ENCODE assay signal across 12 cellular contexts in genomic region chr3:81170298-81170697, GRCh38.
DNase-seq lines count a peak whose midpoint lies in the region; ATAC-seq and TF ChIP-seq lines count a peak whose summit lies in the region.
"Had no signal": no experiment of that assay in that cellular context is flagged by ENCODE, and none has a peak within 500 bp of the region (broad histone marks: within the 10 kb centered on the region; RNA-seq: fewer than 3 reads in every experiment).

No MANE protein-coding gene starts in this region.

- BruUV-seq in Calu3 (replicated peaks; lab: Mats Ljungman, UMichigan), result no TSS peak

- H3K4me1 Mint-ChIP-seq in Calu3 (ENCODE audit: low read depth, unreplicated experiment) (no peaks in the 10 kb centered on the region), endodermal cell (peaks cover 23% of the 10 kb centered on the region)
- H3K4me1 Mint-ChIP-seq: B cell had no signal

- CTCF ChIA-PET in Calu3 (lab: Charles Lee), result no interaction called here

- peak overlapping the region; percentile 62 for H3K27ac ChIP-seq in HUES48 (ENCODE audit: low read depth, low read length)
- no peak overlapping the region for H3K27ac ChIP-seq in endodermal cell (ENCODE audit: low read depth, low read length)
- no peak overlapping the region for H3K27ac ChIP-seq in upper lobe of right lung
- H3K27ac ChIP-seq in heart left ventricle, result no peak overlapping the region
- H3K27ac ChIP-seq in transverse colon, result no peak overlapping the region

- intact Hi-C loops in Calu3 (cut with micrococcal nuclease; ENCODE audit: unreplicated experiment) (no loop called here), upper lobe of right lung (cut with DNase I) (no loop called here), heart left ventricle (cut with DNase I) (no loop called here), transverse colon (cut with DNase I; ENCODE audit: low total_unique reads) (no loop called here)

- ATAC-seq in HG03439 (IDR thresholded peaks at IDR 0.05; ENCODE audit: unreplicated experiment) (no peak), upper lobe of right lung (no peak), heart left ventricle (no peak)

- TF ChIP-seq POLR2A in heart left ventricle (IDR thresholded peaks at IDR 0.05) (no peak), transverse colon (IDR thresholded peaks at IDR 0.05) (no peak)

- in situ Hi-C loops in transverse colon (cut with MboI; ENCODE audit: low pct_ligation_motif_present in 1 of 4, low pct_unique_long_range_greater_than_20kb in 1 of 4, low sequenced_read_pairs in 3 of 4), result no loop called here

- no peaks in the 10 kb centered on the region for H3K9me3 ChIP-seq in HUES48 (ENCODE audit: control insufficient read depth, insufficient read depth, low read length)
- no peaks in the 10 kb centered on the region for H3K9me3 ChIP-seq in endodermal cell (ENCODE audit: control insufficient read depth, low read length)
- H3K9me3 ChIP-seq in upper lobe of right lung, result no peaks in the 10 kb centered on the region
- no peaks in the 10 kb centered on the region for H3K9me3 ChIP-seq in heart left ventricle
- H3K9me3 ChIP-seq in transverse colon, result no peaks in the 10 kb centered on the region

- no peaks in the 10 kb centered on the region for H3K27me3 Mint-ChIP-seq in Calu3 (ENCODE audit: unreplicated experiment)
- H3K27me3 Mint-ChIP-seq in endodermal cell (ENCODE audit: insufficient read depth), result peaks cover 6% of the 10 kb centered on the region
- H3K27me3 Mint-ChIP-seq: B cell; CD4-positive, alpha-beta T cell had no signal

- no peaks in the 10 kb centered on the region for H3K27me3 ChIP-seq in HUES48 (ENCODE audit: control insufficient read depth, insufficient read depth, low read length)
- no peaks in the 10 kb centered on the region for H3K27me3 ChIP-seq in endodermal cell (ENCODE audit: control insufficient read depth, insufficient read depth, low read length, poor library complexity, severe bottlenecking)
- H3K27me3 ChIP-seq in upper lobe of right lung, result no peaks in the 10 kb centered on the region
- no peaks in the 10 kb centered on the region for H3K27me3 ChIP-seq in heart left ventricle
- no peaks in the 10 kb centered on the region for H3K27me3 ChIP-seq in transverse colon

- DNase-seq in Calu3, result no peak
- peak; percentile 54 for DNase-seq in endodermal cell
- peak; percentile 25 for DNase-seq in iPS-NIHi11 (ENCODE audit: low spot score)
- no peak for DNase-seq in upper lobe of right lung
- DNase-seq in heart left ventricle, result no peak
- no peak for DNase-seq in transverse colon
- DNase-seq: C1 segment of cervical spinal cord; CD4-positive, alpha-beta T cell; DMS79 had no signal

- H3K4me1 ChIP-seq in HUES48 (ENCODE audit: control insufficient read depth, insufficient read depth, low read length), result peaks cover 18% of the 10 kb centered on the region; the same call in 1 of the 2 replicates
- no peaks in the 10 kb centered on the region for H3K4me1 ChIP-seq in endodermal cell (ENCODE audit: control insufficient read depth, insufficient read depth, low read length)
- H3K4me1 ChIP-seq in upper lobe of right lung, result no peaks in the 10 kb centered on the region
- H3K4me1 ChIP-seq in heart left ventricle, result no peaks in the 10 kb centered on the region
- no peaks in the 10 kb centered on the region for H3K4me1 ChIP-seq in transverse colon

- H3K9ac ChIP-seq in HUES48 (ENCODE audit: low read depth, low read length), result no peak overlapping the region
- no peak overlapping the region for H3K9ac ChIP-seq in endodermal cell (ENCODE audit: extremely low read depth, low read length, poor library complexity, severe bottlenecking)

- H3K27ac Mint-ChIP-seq in Calu3 (ENCODE audit: unreplicated experiment) (peak overlapping the region; percentile 39), endodermal cell (no peak overlapping the region)
- H3K27ac Mint-ChIP-seq: B cell; CD4-positive, alpha-beta T cell had no signal

- no peak for TF ChIP-seq CTCF in Calu3 (IDR thresholded peaks at IDR 0.05; ENCODE audit: unreplicated experiment)
- no peak for TF ChIP-seq CTCF in endodermal cell (conservative IDR thresholded peaks at IDR 0.05)
- no peak for TF ChIP-seq CTCF in upper lobe of right lung (IDR thresholded peaks at IDR 0.05)
- no peak for TF ChIP-seq CTCF in heart left ventricle (IDR thresholded peaks at IDR 0.05)
- TF ChIP-seq CTCF in transverse colon (IDR thresholded peaks at IDR 0.05), result no peak

- H3K9me3 Mint-ChIP-seq in Calu3 (ENCODE audit: low read depth, unreplicated experiment), result peaks cover 4% of the 10 kb centered on the region
- H3K9me3 Mint-ChIP-seq in endodermal cell, result peaks cover 2% of the 10 kb centered on the region

- no peak for TF ChIP-seq EP300 in transverse colon (IDR thresholded peaks at IDR 0.05; ENCODE audit: low read depth)

- H3K36me3 Mint-ChIP-seq in Calu3 (ENCODE audit: insufficient read depth, unreplicated experiment) (no peaks in the 10 kb centered on the region), endodermal cell (ENCODE audit: low read depth) (no peaks in the 10 kb centered on the region)

- H3K4me3 ChIP-seq in HUES48 (ENCODE audit: low read depth, low read length) (no peak overlapping the region), endodermal cell (ENCODE audit: low read length) (no peak overlapping the region), upper lobe of right lung (no peak overlapping the region), heart left ventricle (no peak overlapping the region), transverse colon (no peak overlapping the region)

- H3K36me3 ChIP-seq in HUES48 (ENCODE audit: control insufficient read depth, insufficient read depth, low read length), result no peaks in the 10 kb centered on the region
- no peaks in the 10 kb centered on the region for H3K36me3 ChIP-seq in endodermal cell (ENCODE audit: control insufficient read depth, insufficient read depth, low read length)
- no peaks in the 10 kb centered on the region for H3K36me3 ChIP-seq in upper lobe of right lung
- H3K36me3 ChIP-seq in heart left ventricle, result no peaks in the 10 kb centered on the region
- H3K36me3 ChIP-seq in transverse colon, result no peaks in the 10 kb centered on the region

- H3K4me3 Mint-ChIP-seq in Calu3 (ENCODE audit: low read depth, unreplicated experiment), result no peak overlapping the region
- H3K4me3 Mint-ChIP-seq in endodermal cell, result no peak overlapping the region
- H3K4me3 Mint-ChIP-seq: B cell; CD4-positive, alpha-beta T cell had no signal

Comparison
In these comparisons a context has a peak if more than half of its experiments do, and no peak if none do; other contexts are left out.
1. DNase-seq: peak in endodermal cell (single experiment) and iPS-NIHi11 (single experiment); none in Calu3 (single experiment), upper lobe of right lung (single experiment), heart left ventricle (0 of 5) and transverse colon (single experiment).